In the genomic region with DNA sequence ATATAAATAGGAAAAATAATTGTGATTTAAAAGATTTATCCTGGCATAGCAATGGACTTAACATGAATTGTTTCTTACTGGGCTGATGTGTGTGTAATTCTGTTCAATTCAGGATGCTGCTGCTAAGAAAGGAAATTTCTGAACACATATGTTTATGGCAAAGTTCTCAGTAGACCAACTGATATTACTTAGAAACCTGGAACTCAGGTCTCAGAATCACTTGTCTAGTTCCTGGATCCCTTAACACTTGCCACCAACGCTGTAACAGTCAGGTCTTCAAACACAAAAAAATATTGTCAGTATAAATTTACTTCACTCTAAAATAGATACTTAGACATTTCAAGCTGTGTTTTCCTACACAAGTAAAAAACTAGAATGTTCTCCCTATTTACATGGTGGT, we compare ENCODE assay signal across 1 cellular context.
TF ChIP-seq lines count a peak whose summit lies in the region.

No MANE protein-coding gene starts in this region.

TF ChIP-seq in GM23338, 12 proteins besides CTCF, POLR2A, EP300 and RAD21:
- TF ChIP-seq, protein P1, sequence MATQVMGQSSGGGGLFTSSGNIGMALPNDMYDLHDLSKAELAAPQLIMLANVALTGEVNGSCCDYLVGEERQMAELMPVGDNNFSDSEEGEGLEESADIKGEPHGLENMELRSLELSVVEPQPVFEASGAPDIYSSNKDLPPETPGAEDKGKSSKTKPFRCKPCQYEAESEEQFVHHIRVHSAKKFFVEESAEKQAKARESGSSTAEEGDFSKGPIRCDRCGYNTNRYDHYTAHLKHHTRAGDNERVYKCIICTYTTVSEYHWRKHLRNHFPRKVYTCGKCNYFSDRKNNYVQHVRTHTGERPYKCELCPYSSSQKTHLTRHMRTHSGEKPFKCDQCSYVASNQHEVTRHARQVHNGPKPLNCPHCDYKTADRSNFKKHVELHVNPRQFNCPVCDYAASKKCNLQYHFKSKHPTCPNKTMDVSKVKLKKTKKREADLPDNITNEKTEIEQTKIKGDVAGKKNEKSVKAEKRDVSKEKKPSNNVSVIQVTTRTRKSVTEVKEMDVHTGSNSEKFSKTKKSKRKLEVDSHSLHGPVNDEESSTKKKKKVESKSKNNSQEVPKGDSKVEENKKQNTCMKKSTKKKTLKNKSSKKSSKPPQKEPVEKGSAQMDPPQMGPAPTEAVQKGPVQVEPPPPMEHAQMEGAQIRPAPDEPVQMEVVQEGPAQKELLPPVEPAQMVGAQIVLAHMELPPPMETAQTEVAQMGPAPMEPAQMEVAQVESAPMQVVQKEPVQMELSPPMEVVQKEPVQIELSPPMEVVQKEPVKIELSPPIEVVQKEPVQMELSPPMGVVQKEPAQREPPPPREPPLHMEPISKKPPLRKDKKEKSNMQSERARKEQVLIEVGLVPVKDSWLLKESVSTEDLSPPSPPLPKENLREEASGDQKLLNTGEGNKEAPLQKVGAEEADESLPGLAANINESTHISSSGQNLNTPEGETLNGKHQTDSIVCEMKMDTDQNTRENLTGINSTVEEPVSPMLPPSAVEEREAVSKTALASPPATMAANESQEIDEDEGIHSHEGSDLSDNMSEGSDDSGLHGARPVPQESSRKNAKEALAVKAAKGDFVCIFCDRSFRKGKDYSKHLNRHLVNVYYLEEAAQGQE (IDR thresholded peaks at IDR 0.05; ENCODE audit: unreplicated experiment): no peak
- TF ChIP-seq POLR2AphosphoS5 (IDR thresholded peaks at IDR 0.05; ENCODE audit: low read depth): no peak
- TF ChIP-seq EZH2 (IDR thresholded peaks at IDR 0.05; ENCODE audit: low read depth, unreplicated experiment): no peak
- no peak for TF ChIP-seq ZNF114 (CRISPR knock-in tag; IDR thresholded peaks at IDR 0.05)
- no peak for TF ChIP-seq JUNB (IDR thresholded peaks at IDR 0.05; ENCODE audit: unreplicated experiment)
- no peak for TF ChIP-seq CREB1 (CRISPR knock-in tag; IDR thresholded peaks at IDR 0.05; ENCODE audit: low read depth)
- TF ChIP-seq, protein P2, sequence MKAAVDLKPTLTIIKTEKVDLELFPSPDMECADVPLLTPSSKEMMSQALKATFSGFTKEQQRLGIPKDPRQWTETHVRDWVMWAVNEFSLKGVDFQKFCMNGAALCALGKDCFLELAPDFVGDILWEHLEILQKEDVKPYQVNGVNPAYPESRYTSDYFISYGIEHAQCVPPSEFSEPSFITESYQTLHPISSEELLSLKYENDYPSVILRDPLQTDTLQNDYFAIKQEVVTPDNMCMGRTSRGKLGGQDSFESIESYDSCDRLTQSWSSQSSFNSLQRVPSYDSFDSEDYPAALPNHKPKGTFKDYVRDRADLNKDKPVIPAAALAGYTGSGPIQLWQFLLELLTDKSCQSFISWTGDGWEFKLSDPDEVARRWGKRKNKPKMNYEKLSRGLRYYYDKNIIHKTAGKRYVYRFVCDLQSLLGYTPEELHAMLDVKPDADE (IDR thresholded peaks at IDR 0.05): no peak
